Comparison of ENCODE assay signal across 10 cellular contexts in genomic region chr4:100907465-100908454, GRCh38.
DNase-seq lines count a peak whose midpoint lies in the region; ATAC-seq, FAIRE-seq and TF ChIP-seq lines count a peak whose summit lies in the region.
"Had no signal": no experiment of that assay in that cellular context is flagged by ENCODE, and none has a peak within 500 bp of the region (broad histone marks: within the 10 kb centered on the region; RNA-seq: fewer than 3 reads in every experiment).

No MANE protein-coding gene starts in this region.

- H4K8ac ChIP-seq in H1 (ENCODE audit: extremely low read depth, insufficient read depth, low read length) = no peak overlapping the region

- H2BK120ac ChIP-seq in H1 (replicated peaks; ENCODE audit: low read depth, low read length) = no peak overlapping the region

- TF ChIP-seq EP300 in H1 (IDR thresholded peaks at IDR 0.05; ENCODE audit: borderline replicate concordance in 1 of 2, low read depth in 2 of 2, low read length in 2 of 2) = no peak

- peak in 1 of 2 experiments; percentile 30; a peak in 2 of 4 replicates for TF ChIP-seq RAD21 in H1 (IDR thresholded peaks at IDR 0.05 in 1 of 2, conservative IDR thresholded peaks at IDR 0.05 in 1 of 2; ENCODE audit: low read depth in 2 of 2, low read length in 2 of 2)

- DNase-seq in ELR (ENCODE audit: low read depth) = peak; percentile 22
- DNase-seq in MM.1S = no peak
- no peak for DNase-seq in H1 (ENCODE audit: low read depth in 1 of 2, low spot score in 2 of 2)
- DNase-seq in neural progenitor cell (ENCODE audit: low spot score) = no peak
- DNase-seq in NCI-H446 treated with DMSO at 0.1 percent for 48 hours (lab: John Stamatoyannopoulos, UW) = no peak
- DNase-seq in activated CD8-positive, alpha-beta memory T cell treated with anti-CD3 and anti-CD28 coated beads, Interleukin-2, amount 50 U/mL, for 48 hours = no peak

- H2BK12ac ChIP-seq in H1 (ENCODE audit: low read depth, low read length) = no peak overlapping the region

- no peaks in the 10 kb centered on the region for H4K20me1 ChIP-seq in MM.1S (ENCODE audit: insufficient read depth, low read length)
- H4K20me1 ChIP-seq in H1 (replicated peaks in 1 of 2; ENCODE audit: control insufficient read depth in 1 of 2, insufficient read depth in 2 of 2, low read length in 2 of 2) = no peaks in the 10 kb centered on the region
- no peaks in the 10 kb centered on the region for H4K20me1 ChIP-seq in neural progenitor cell (ENCODE audit: low read depth)

- no peak overlapping the region for H3K23ac ChIP-seq in H1 (ENCODE audit: insufficient read length)

- ATAC-seq in GM21447 (IDR thresholded peaks at IDR 0.05; ENCODE audit: unreplicated experiment) (no peak), HG03025 (IDR thresholded peaks at IDR 0.05; ENCODE audit: low FRiP score, unreplicated experiment) (no peak)

- no peaks in the 10 kb centered on the region for H3K79me1 ChIP-seq in H1 (ENCODE audit: low read depth, low read length)

- H3K4ac ChIP-seq in H1 (replicated peaks; ENCODE audit: insufficient read length, low read depth, low read length) = no peak overlapping the region

- no peak overlapping the region for H3K9ac ChIP-seq in MM.1S (ENCODE audit: low read length)
- H3K9ac ChIP-seq in H1 (replicated peaks in 1 of 4; ENCODE audit: extremely low read depth in 1 of 4, low read depth in 3 of 4, low read length in 3 of 4) = no peak overlapping the region
- no peak overlapping the region for H3K9ac ChIP-seq in neural progenitor cell

- no peak overlapping the region for H3K18ac ChIP-seq in H1 (ENCODE audit: extremely low read depth, low read length)

- H3K79me2 ChIP-seq in MM.1S (ENCODE audit: low read length) = no peaks in the 10 kb centered on the region
- no peaks in the 10 kb centered on the region for H3K79me2 ChIP-seq in H1 (ENCODE audit: control insufficient read depth in 1 of 2, insufficient read depth in 2 of 2, low read length in 2 of 2)
- no peaks in the 10 kb centered on the region for H3K79me2 ChIP-seq in neural progenitor cell (ENCODE audit: low read depth)

- TF ChIP-seq POLR2A in H1 (IDR thresholded peaks at IDR 0.05; ENCODE audit: control extremely low read depth in 1 of 2, low read depth in 2 of 2, low read length in 2 of 2) = no peak

- CTCF ChIA-PET in H1 (lab: Charles Lee; ENCODE audit: partially characterized antibody) = interaction anchor here (0.6 kb wide), 1 partner anchor 34 kb away, joined by 3 read pairs; no protein-coding TSS in a partner anchor

- no peaks in the 10 kb centered on the region for H3K36me3 Mint-ChIP-seq in neural progenitor cell
- H3K36me3 Mint-ChIP-seq: activated naive CD4-positive, alpha-beta T cell treated with anti-CD3 and anti-CD28 coated beads, Interleukin-2, amount 50 U/mL, for 24 hours; memory B cell had no signal

- peak; percentile 43 for TF ChIP-seq CTCF in MM.1S (IDR thresholded peaks at IDR 0.05; ENCODE audit: low read length)
- TF ChIP-seq CTCF in H1 (IDR thresholded peaks at IDR 0.05; ENCODE audit: control extremely low read depth in 1 of 3, insufficient read depth in 1 of 3, low read depth in 1 of 3, low read length in 3 of 3) = no peak
- TF ChIP-seq CTCF in neural progenitor cell (IDR thresholded peaks at IDR 0.05) = peak; percentile 38

- no peaks in the 10 kb centered on the region for H3K4me1 Mint-ChIP-seq in neural progenitor cell
- H3K4me1 Mint-ChIP-seq: activated naive CD4-positive, alpha-beta T cell treated with anti-CD3 and anti-CD28 coated beads, Interleukin-2, amount 50 U/mL, for 24 hours; memory B cell had no signal

- no peak overlapping the region for H4K5ac ChIP-seq in H1 (ENCODE audit: insufficient read length, low read depth, low read length)

- FAIRE-seq in H1 (lab: Jason Lieb, UNC) = no peak

- H3K14ac ChIP-seq in H1 (ENCODE audit: insufficient read length) = no peak overlapping the region

- no peaks in the 10 kb centered on the region for H3K23me2 ChIP-seq in H1 (ENCODE audit: low read depth, low read length)

- H3K4me3 Mint-ChIP-seq in neural progenitor cell = no peak overlapping the region
- H3K4me3 Mint-ChIP-seq: activated naive CD4-positive, alpha-beta T cell treated with anti-CD3 and anti-CD28 coated beads, Interleukin-2, amount 50 U/mL, for 24 hours; memory B cell had no signal

- H3K27me3 ChIP-seq in MM.1S (replicated peaks; ENCODE audit: insufficient read depth, low read length) (no peaks in the 10 kb centered on the region), H1 (replicated peaks in 1 of 4; ENCODE audit: control insufficient read depth in 3 of 4, extremely low read depth in 1 of 4, insufficient read depth in 3 of 4, low read length in 3 of 4) (no peaks in the 10 kb centered on the region), neural progenitor cell (no peaks in the 10 kb centered on the region)

- H3K4me2 ChIP-seq in MM.1S (ENCODE audit: low read depth, low read length) (no peak overlapping the region), H1 (ENCODE audit: insufficient read depth in 1 of 2, low read depth in 2 of 2, low read length in 2 of 2) (no peak overlapping the region), neural progenitor cell (no peak overlapping the region)

- POLR2A ChIA-PET in H1 (lab: Charles Lee; ENCODE audit: partially characterized antibody) = no interaction called here

- H2AK5ac ChIP-seq in H1 (ENCODE audit: low read depth, low read length) = no peak overlapping the region

- H3K27ac ChIP-seq in MM.1S (ENCODE audit: low read length) (no peak overlapping the region), H1 (ENCODE audit: low read depth, low read length) (no peak overlapping the region), neural progenitor cell (no peak overlapping the region)

- H3K27me3 Mint-ChIP-seq in neural progenitor cell (ENCODE audit: insufficient read depth, low read depth) = peaks cover 2% of the 10 kb centered on the region
- H3K27me3 Mint-ChIP-seq: memory B cell had no signal

- no peak overlapping the region for H3K27ac Mint-ChIP-seq in neural progenitor cell
- H3K27ac Mint-ChIP-seq: activated naive CD4-positive, alpha-beta T cell treated with anti-CD3 and anti-CD28 coated beads, Interleukin-2, amount 50 U/mL, for 24 hours; memory B cell had no signal

- H2BK20ac ChIP-seq in H1 (ENCODE audit: low read length) = no peak overlapping the region

- no peaks in the 10 kb centered on the region for H3F3A ChIP-seq in MM.1S (ENCODE audit: insufficient read depth, low read length)
- H3F3A ChIP-seq in neural progenitor cell (ENCODE audit: low read depth) = no peaks in the 10 kb centered on the region

- H3K36me3 ChIP-seq in MM.1S (replicated peaks; ENCODE audit: insufficient read depth, low read length) (no peaks in the 10 kb centered on the region), H1 (ENCODE audit: control insufficient read depth in 2 of 4, insufficient read depth in 4 of 4, low read length in 3 of 4) (no peaks in the 10 kb centered on the region), neural progenitor cell (no peaks in the 10 kb centered on the region)

- no peak overlapping the region for H4K91ac ChIP-seq in H1 (replicated peaks; ENCODE audit: insufficient read length, low read length)

- no peaks in the 10 kb centered on the region for H3K9me3 Mint-ChIP-seq in neural progenitor cell
- H3K9me3 Mint-ChIP-seq: activated naive CD4-positive, alpha-beta T cell treated with anti-CD3 and anti-CD28 coated beads, Interleukin-2, amount 50 U/mL, for 24 hours; memory B cell had no signal

- no peaks in the 10 kb centered on the region for H3K4me1 ChIP-seq in MM.1S (ENCODE audit: low read length)
- no peaks in the 10 kb centered on the region for H3K4me1 ChIP-seq in H1 (replicated peaks in 1 of 4; ENCODE audit: control insufficient read depth in 3 of 4, insufficient read depth in 4 of 4, low read length in 3 of 4)
- no peaks in the 10 kb centered on the region for H3K4me1 ChIP-seq in neural progenitor cell

- no peak overlapping the region for H2BK5ac ChIP-seq in H1 (ENCODE audit: low read depth, low read length)

- H3K9me2 ChIP-seq in MM.1S (replicated peaks; ENCODE audit: insufficient read depth, low read length) = no peaks in the 10 kb centered on the region

- no peak overlapping the region for H3K56ac ChIP-seq in H1 (replicated peaks; ENCODE audit: insufficient read length, low read depth, low read length)

- H3K9me3 ChIP-seq in MM.1S (replicated peaks; ENCODE audit: insufficient read depth, low read length) = no peaks in the 10 kb centered on the region
- H3K9me3 ChIP-seq in H1 (ENCODE audit: insufficient read depth in 2 of 2, low read depth in 1 of 2, low read length in 1 of 2) = no peaks in the 10 kb centered on the region
- H3K9me3 ChIP-seq in neural progenitor cell (ENCODE audit: low read depth) = peaks cover 5% of the 10 kb centered on the region

- H2AFZ ChIP-seq in MM.1S (ENCODE audit: low read length) (no peak overlapping the region), H1 (ENCODE audit: low read length) (peak overlapping the region; percentile 94; the same call in 1 of the 2 replicates), neural progenitor cell (replicated peaks) (no peak overlapping the region)

- H3K4me3 ChIP-seq in MM.1S (ENCODE audit: low read length) (no peak overlapping the region), H1 (ENCODE audit: extremely low read depth in 1 of 4, insufficient read depth in 2 of 4, low read depth in 3 of 4, low read length in 4 of 4) (no peak overlapping the region), neural progenitor cell (no peak overlapping the region)

- WGBS in H1 (ENCODE audit: extremely low coverage in 1 of 2, insufficient coverage in 1 of 2, insufficient read length in 1 of 2, insufficient replicate concordance in 2 of 2, low coverage in 1 of 2, low lambda C conversion rate in 2 of 2, missing lambda C conversion rate in 1 of 2), 2 experiments = 98% methylated on average over 3 of the region's 3 CpGs; no CpG with 5 or more reads in 1 of the 2 experiments

- H2BK15ac ChIP-seq in H1 (ENCODE audit: low read length) = no peak overlapping the region

TF ChIP-seq in H1, 55 proteins besides CTCF, POLR2A, EP300 and RAD21 (continues in another document):
- no peak for TF ChIP-seq BCL11A (IDR thresholded peaks at IDR 0.05; ENCODE audit: low read depth in 2 of 2, low read length in 2 of 2)
- no peak for TF ChIP-seq SAP30 (IDR thresholded peaks at IDR 0.05; ENCODE audit: insufficient read depth, insufficient replicate concordance, low read length)
- TF ChIP-seq ASH2L (IDR thresholded peaks at IDR 0.05; ENCODE audit: low read length) = no peak
- no peak for TF ChIP-seq RXRA (IDR thresholded peaks at IDR 0.05; ENCODE audit: insufficient read depth, low read depth, low read length)
- TF ChIP-seq SP2 (IDR thresholded peaks at IDR 0.05; ENCODE audit: low read length) = no peak
- no peak for TF ChIP-seq SP1 (IDR thresholded peaks at IDR 0.05; ENCODE audit: low read depth, low read length)
- no peak for TF ChIP-seq TEAD4 (IDR thresholded peaks at IDR 0.05; ENCODE audit: low read depth, low read length)
- TF ChIP-seq CBX8 (IDR thresholded peaks at IDR 0.05; ENCODE audit: borderline replicate concordance, low read depth, low read length) = no peak

Comparison
In these comparisons a context has a peak if more than half of its experiments do, and no peak if none do; other contexts are left out.
1. CTCF ChIP-seq: peak in MM.1S (single experiment) and neural progenitor cell (single experiment); none in H1 (0 of 3).